1 cellular context compared by ENCODE assay signal in the genomic region with DNA sequence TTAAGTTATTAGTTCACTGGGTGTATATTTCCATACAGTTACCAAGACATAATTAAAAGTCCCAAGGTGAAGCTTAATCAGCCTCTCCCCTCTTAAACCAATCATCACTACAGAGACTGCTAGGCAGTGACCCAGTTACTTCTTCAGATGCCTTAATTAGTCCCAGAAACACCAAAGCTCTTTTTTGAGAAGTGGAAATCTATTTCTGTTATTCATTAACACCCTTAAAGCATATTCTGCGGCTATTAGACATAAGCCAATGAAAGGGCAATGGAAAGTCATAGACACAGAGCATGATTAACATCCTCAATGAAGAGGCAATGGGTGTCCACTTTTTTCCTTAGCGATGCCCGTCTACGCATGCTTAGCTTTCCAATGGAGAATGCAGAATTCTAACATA.
TF ChIP-seq lines count a peak whose summit lies in the region.

No MANE protein-coding gene starts in this region.

TF ChIP-seq in IMR-90, 13 proteins besides CTCF, POLR2A, EP300 and RAD21 (continued from another document):
- no peak for TF ChIP-seq RCOR1 (IDR thresholded peaks at IDR 0.05; ENCODE audit: insufficient replicate concordance, low read length)
- no peak for TF ChIP-seq MXI1 (IDR thresholded peaks at IDR 0.05; ENCODE audit: borderline replicate concordance, low read depth, low read length)
- TF ChIP-seq, protein P1, sequence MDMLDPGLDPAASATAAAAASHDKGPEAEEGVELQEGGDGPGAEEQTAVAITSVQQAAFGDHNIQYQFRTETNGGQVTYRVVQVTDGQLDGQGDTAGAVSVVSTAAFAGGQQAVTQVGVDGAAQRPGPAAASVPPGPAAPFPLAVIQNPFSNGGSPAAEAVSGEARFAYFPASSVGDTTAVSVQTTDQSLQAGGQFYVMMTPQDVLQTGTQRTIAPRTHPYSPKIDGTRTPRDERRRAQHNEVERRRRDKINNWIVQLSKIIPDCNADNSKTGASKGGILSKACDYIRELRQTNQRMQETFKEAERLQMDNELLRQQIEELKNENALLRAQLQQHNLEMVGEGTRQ (IDR thresholded peaks at IDR 0.05; ENCODE audit: low read depth, low read length) = no peak
- no peak for TF ChIP-seq MAFK (IDR thresholded peaks at IDR 0.05; ENCODE audit: low read depth, low read length)
- no peak for TF ChIP-seq CEBPB (IDR thresholded peaks at IDR 0.05; ENCODE audit: low read depth, low read length)
- no peak for TF ChIP-seq FOS (IDR thresholded peaks at IDR 0.05; ENCODE audit: low read depth, low read length)
- TF ChIP-seq NFE2L2 (IDR thresholded peaks at IDR 0.05; ENCODE audit: low read depth, low read length) = no peak
- TF ChIP-seq, protein P2, sequence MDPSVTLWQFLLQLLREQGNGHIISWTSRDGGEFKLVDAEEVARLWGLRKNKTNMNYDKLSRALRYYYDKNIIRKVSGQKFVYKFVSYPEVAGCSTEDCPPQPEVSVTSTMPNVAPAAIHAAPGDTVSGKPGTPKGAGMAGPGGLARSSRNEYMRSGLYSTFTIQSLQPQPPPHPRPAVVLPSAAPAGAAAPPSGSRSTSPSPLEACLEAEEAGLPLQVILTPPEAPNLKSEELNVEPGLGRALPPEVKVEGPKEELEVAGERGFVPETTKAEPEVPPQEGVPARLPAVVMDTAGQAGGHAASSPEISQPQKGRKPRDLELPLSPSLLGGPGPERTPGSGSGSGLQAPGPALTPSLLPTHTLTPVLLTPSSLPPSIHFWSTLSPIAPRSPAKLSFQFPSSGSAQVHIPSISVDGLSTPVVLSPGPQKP (IDR thresholded peaks at IDR 0.05; ENCODE audit: borderline replicate concordance, low read depth, low read length) = no peak
- no peak for TF ChIP-seq SMC3 (IDR thresholded peaks at IDR 0.05; ENCODE audit: low read depth, low read length)
- TF ChIP-seq MAZ (IDR thresholded peaks at IDR 0.05; ENCODE audit: borderline replicate concordance, low read depth, low read length) = no peak
